10 cellular contexts compared by ENCODE assay signal in the genomic region with DNA sequence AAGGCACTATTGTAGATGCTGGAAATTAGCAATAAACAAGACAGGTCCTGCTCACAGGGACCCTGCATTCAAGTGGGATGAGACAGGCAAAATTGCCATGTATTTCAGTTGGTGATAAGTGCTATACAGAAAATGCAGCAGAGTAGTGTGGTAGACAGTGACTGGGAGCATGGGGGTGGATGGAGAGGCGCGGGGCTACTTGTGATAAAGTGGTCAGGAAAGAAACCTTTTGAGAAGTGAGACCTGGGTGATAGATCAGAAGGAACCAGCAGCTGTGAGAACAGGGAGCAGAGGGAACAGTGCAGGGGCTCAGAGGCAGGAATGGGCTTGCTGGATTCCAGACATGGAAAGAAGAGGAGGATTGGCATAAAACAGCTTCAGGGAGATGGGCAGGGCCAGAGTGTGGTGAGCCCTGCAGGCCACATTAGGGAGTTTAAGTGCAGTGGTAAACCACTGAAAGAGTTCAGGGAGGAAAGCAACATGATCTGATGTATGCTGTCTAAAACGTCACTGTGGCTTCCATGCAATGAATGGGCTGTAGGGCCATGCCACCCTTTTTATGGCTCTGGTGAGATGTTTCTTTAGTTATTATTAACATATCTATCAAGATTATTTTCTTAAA. TPM values are rescaled to one million over a fixed set of nuclear protein-coding genes. Genes with fewer than 3 reads are reported as not detected.
DNase-seq lines count a peak whose midpoint lies in the region; ATAC-seq, FAIRE-seq and TF ChIP-seq lines count a peak whose summit lies in the region.
"Had no signal": no experiment of that assay in that cellular context is flagged by ENCODE, and none has a peak within 500 bp of the region (broad histone marks: within the 10 kb centered on the region; RNA-seq: fewer than 3 reads in every experiment).

No MANE protein-coding gene starts in this region.

- H3K4me1 Mint-ChIP-seq in activated naive CD8-positive, alpha-beta T cell treated with anti-CD3 and anti-CD28 coated beads, Interleukin-2, amount 10 ng/mL, durations not matched to agents 7 days and 5 days = peaks cover 12% of the 10 kb centered on the region

- no peaks in the 10 kb centered on the region for H3K9me3 ChIP-seq in left ventricle myocardium inferior (replicated peaks)

- no peaks in the 10 kb centered on the region for H3K4me1 ChIP-seq in left ventricle myocardium inferior

- no peak for FAIRE-seq in urothelium cell line (lab: Jason Lieb, UNC)
- FAIRE-seq: bronchial epithelial cell had no signal

- H3K27ac ChIP-seq in left ventricle myocardium inferior (replicated peaks) = peak overlapping the region; percentile 7
- H3K27ac ChIP-seq: C4-2B had no signal

- intact Hi-C loops in left ventricle myocardium inferior (cut with micrococcal nuclease) = no loop called here
- intact Hi-C loops in left cardiac atrium (cut with DNase I) = no loop called here

- no peak for DNase-seq in left ventricle myocardium inferior
- no peak for DNase-seq in left cardiac atrium
- DNase-seq in HK-2 (ENCODE audit: unreplicated experiment) = peak; percentile 2
- peak; percentile 31 for DNase-seq in activated naive CD8-positive, alpha-beta T cell treated with anti-CD3 and anti-CD28 coated beads, Interleukin-2, amount 10 ng/mL, durations not matched to agents 7 days and 5 days
- peak; percentile 65 for DNase-seq in urothelium cell line (ENCODE audit: low spot score)
- no peak for DNase-seq in germinal center (ENCODE audit: low spot score)
- no peak for DNase-seq in effector CD8-positive, alpha-beta T cell (lab: John Stamatoyannopoulos, UW)

- H3K27ac Mint-ChIP-seq in activated naive CD8-positive, alpha-beta T cell treated with anti-CD3 and anti-CD28 coated beads, Interleukin-2, amount 10 ng/mL, durations not matched to agents 7 days and 5 days = no peak overlapping the region

- H3K27me3 Mint-ChIP-seq in activated naive CD8-positive, alpha-beta T cell treated with anti-CD3 and anti-CD28 coated beads, Interleukin-2, amount 10 ng/mL, durations not matched to agents 7 days and 5 days = peaks cover 62% of the 10 kb centered on the region

- peaks cover 23% of the 10 kb centered on the region for H3K27me3 ChIP-seq in left ventricle myocardium inferior (ENCODE audit: low read depth)

- no peaks in the 10 kb centered on the region for H3K36me3 Mint-ChIP-seq in activated naive CD8-positive, alpha-beta T cell treated with anti-CD3 and anti-CD28 coated beads, Interleukin-2, amount 10 ng/mL, durations not matched to agents 7 days and 5 days

- peak overlapping the region; percentile 1 for H3K4me3 Mint-ChIP-seq in activated naive CD8-positive, alpha-beta T cell treated with anti-CD3 and anti-CD28 coated beads, Interleukin-2, amount 10 ng/mL, durations not matched to agents 7 days and 5 days

- H3K4me3 ChIP-seq in left ventricle myocardium inferior = no peak overlapping the region

- ATAC-seq in left cardiac atrium (no peak), HG02852 (IDR thresholded peaks at IDR 0.05; ENCODE audit: unreplicated experiment) (no peak)
- ATAC-seq in activated naive CD8-positive, alpha-beta T cell treated with anti-CD3 and anti-CD28 coated beads, Interleukin-2, amount 10 ng/mL, durations not matched to agents 7 days and 5 days (ENCODE audit: low read depth) = peak; percentile 66

- POLR2A ChIA-PET in activated naive CD8-positive, alpha-beta T cell treated with anti-CD3 and anti-CD28 coated beads, Interleukin-2, amount 10 ng/mL, durations not matched to agents 7 days and 5 days (lab: Charles Lee) = no interaction called here

- no peaks in the 10 kb centered on the region for H3K36me3 ChIP-seq in left ventricle myocardium inferior

- TF ChIP-seq CTCF in left ventricle myocardium inferior (IDR thresholded peaks at IDR 0.05; ENCODE audit: borderline replicate concordance) = no peak

- no peaks in the 10 kb centered on the region for H3K9me3 Mint-ChIP-seq in activated naive CD8-positive, alpha-beta T cell treated with anti-CD3 and anti-CD28 coated beads, Interleukin-2, amount 10 ng/mL, durations not matched to agents 7 days and 5 days

RNA-seq across cellular contexts. Expression of a gene that starts 7.3 kb away (rescaled TPM):
- total RNA-seq in left ventricle myocardium inferior (0.63 TPM), left cardiac atrium (1 to 10 TPM in 1 of 2 donors, under 1 TPM in 1; 0.32 to 1.8 TPM)
- total RNA-seq in activated naive CD8-positive, alpha-beta T cell treated with anti-CD3 and anti-CD28 coated beads, Interleukin-2, amount 10 ng/mL, durations not matched to agents 7 days and 5 days = under 1 TPM in 1 of 2 experiments, not detected in 1; 0.20 TPM
- total RNA-seq: bronchial epithelial cell had no signal

Comparison
In these comparisons a context has a peak if more than half of its experiments do, and no peak if none do; other contexts are left out.
1. DNase-seq: peak in HK-2 (single experiment), activated naive CD8-positive, alpha-beta T cell treated with anti-CD3 and anti-CD28 coated beads, Interleukin-2, amount 10 ng/mL, durations not matched to agents 7 days and 5 days (single experiment) and urothelium cell line (single experiment); none in left ventricle myocardium inferior (single experiment), left cardiac atrium (single experiment), germinal center (single experiment) and effector CD8-positive, alpha-beta T cell (single experiment).